Comparison of ENCODE assay signal across 25 cellular contexts in genomic region chr11:22458141-22458540, GRCh38.
"Had no signal": no experiment of that assay in that cellular context is flagged by ENCODE, and none has a peak within 500 bp of the region (broad histone marks: within the 10 kb centered on the region; RNA-seq: fewer than 3 reads in every experiment).

No MANE protein-coding gene starts in this region.

- H3K79me2 ChIP-seq: hepatocyte had no signal

- H3K4me1 ChIP-seq: left ventricle myocardium inferior, right atrium auricular region, thyroid gland had no signal

- ATAC-seq: activated CD4-positive, alpha-beta T cell treated with anti-CD3 and anti-CD28 coated beads for 36 hours; activated naive CD4-positive, alpha-beta T cell treated with anti-CD3 and anti-CD28 coated beads, Interleukin-2, amount 50 U/mL, for 72 hours; activated T-helper 17 cell treated with anti-CD3 and anti-CD28 coated beads, Interleukin-2, amount 50 U/mL, for 72 hours; esophagus mucosa had no signal

- H3K4me2 ChIP-seq: hepatocyte had no signal

- H3K27ac ChIP-seq: hepatocyte, left ventricle myocardium inferior, prostate gland, right atrium auricular region, thyroid gland had no signal

- H2AFZ ChIP-seq: hepatocyte had no signal

- H3K36me3 ChIP-seq: left ventricle myocardium inferior, prostate gland, right atrium auricular region, thyroid gland had no signal

- DNase-seq: activated B cell treated with CpG ODN at 0.5 μM for 24 hours; activated CD4-positive, alpha-beta T cell treated with anti-CD3 and anti-CD28 coated beads for 36 hours; activated CD4-positive, alpha-beta T cell treated with anti-CD3 and anti-CD28 coated beads, Interleukin-2, amount 50 U/mL, for 4 hours; activated CD8-positive, alpha-beta memory T cell treated with anti-CD3 and anti-CD28 coated beads for 24 hours; activated CD8-positive, alpha-beta memory T cell treated with anti-CD3 and anti-CD28 coated beads, Interleukin-2, amount 50 U/mL, for 4 hours; activated T-cell treated with anti-CD3 and anti-CD28 coated beads, Interleukin-2, amount 50 U/mL, for 24 hours; aorta; central memory CD4-positive, alpha-beta T cell; effector memory CD4-positive, alpha-beta T cell; glutamatergic neuron; immature natural killer cell; kidney glomerular epithelial cell; left ventricle myocardium inferior; naive B cell; stimulated activated CD4-positive, alpha-beta T cell treated with anti-CD3 and anti-CD28 coated beads, Interleukin-12 subunit alpha, Interleukin-12 subunit beta, amount 100 ng/mL, for 4 hours; stimulated activated CD4-positive, alpha-beta T cell treated with anti-CD3 and anti-CD28 coated beads, Interleukin-4, amount 100 ng/mL, for 4 hours; substantia nigra; T1000; thyroid gland had no signal

- H3K27me3 ChIP-seq: hepatocyte, right atrium auricular region, thyroid gland had no signal

- H3K4me3 ChIP-seq: hepatocyte, left ventricle myocardium inferior, prostate gland, right atrium auricular region, thyroid gland had no signal

- H3K9me3 ChIP-seq: left ventricle myocardium inferior, prostate gland, right atrium auricular region, thyroid gland had no signal
